8 cellular contexts compared by ENCODE assay signal in the genomic region with DNA sequence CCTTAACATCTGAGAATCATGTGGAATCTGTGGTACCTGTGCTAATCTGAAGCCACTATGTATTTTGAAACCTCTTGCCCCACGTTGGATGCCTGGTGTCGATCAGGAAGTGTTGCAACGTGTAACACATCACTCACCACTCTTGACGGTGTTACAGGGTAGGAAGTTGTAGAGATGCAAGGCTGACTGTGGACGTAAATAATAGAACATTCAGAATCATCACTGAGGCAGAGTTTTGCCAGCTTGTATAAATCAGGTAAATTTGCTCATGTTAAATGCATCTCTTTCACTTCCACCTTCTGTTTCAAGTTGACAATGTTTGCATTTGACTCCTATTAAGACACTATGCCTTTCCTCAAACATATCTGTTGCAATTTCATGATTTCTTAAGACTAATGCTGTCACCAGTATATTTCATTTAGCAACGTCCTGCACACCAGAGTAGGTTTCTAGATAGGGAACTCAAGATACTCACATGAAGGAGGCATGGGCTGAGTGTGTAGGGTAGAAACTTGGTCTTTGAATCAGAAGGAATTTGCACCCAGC. TPM values are rescaled to one million over a fixed set of nuclear protein-coding genes. Genes with fewer than 3 reads are reported as not detected.
DNase-seq lines count a peak whose midpoint lies in the region; ATAC-seq, FAIRE-seq and TF ChIP-seq lines count a peak whose summit lies in the region.

No MANE protein-coding gene starts in this region.

- H2AFZ ChIP-seq in GM23248 (no peak overlapping the region), IMR-90 (replicated peaks; ENCODE audit: low read length, poor library complexity) (no peak overlapping the region)

- peak overlapping the region; percentile 83 for H3K14ac ChIP-seq in IMR-90 (replicated peaks; ENCODE audit: low read depth, low read length)

- peak overlapping the region; percentile 2; the same call in 1 of the 2 replicates for H3K27ac ChIP-seq in GM23248
- H3K27ac ChIP-seq in IMR-90 (ENCODE audit: insufficient read depth, low read length), result no peak overlapping the region
- no peak overlapping the region for H3K27ac ChIP-seq in sigmoid colon

- H3K4me2 ChIP-seq in GM23248 (ENCODE audit: unreplicated experiment) (peak overlapping the region; percentile 12), IMR-90 (ENCODE audit: low read depth, low read length) (peak overlapping the region; percentile 47)

- no peak overlapping the region for H2AK9ac ChIP-seq in IMR-90 (replicated peaks; ENCODE audit: low read depth, low read length, poor library complexity)

- H3F3A ChIP-seq in GM23248 (ENCODE audit: insufficient read depth), result peaks cover 69% of the 10 kb centered on the region

- H4K20me1 ChIP-seq in GM23248 (ENCODE audit: insufficient read depth) (0 out of 2 replicates have a peak, but pooled peaks cover 3% of the 10 kb centered on the region), IMR-90 (ENCODE audit: insufficient read depth, low read length) (peaks cover 82% of the 10 kb centered on the region)

- H3K23ac ChIP-seq in IMR-90 (ENCODE audit: low read depth, low read length), result no peak overlapping the region

- H3K36me3 ChIP-seq in GM23248 (ENCODE audit: low read depth), result 0 out of 2 replicates have a peak, but pooled peaks cover 2% of the 10 kb centered on the region
- peaks cover 16% of the 10 kb centered on the region for H3K36me3 ChIP-seq in IMR-90 (ENCODE audit: control insufficient read depth, insufficient read depth, low read length)
- no peaks in the 10 kb centered on the region for H3K36me3 ChIP-seq in sigmoid colon

- H3K4me3 ChIP-seq in GM23248 (no peak overlapping the region), IMR-90 (ENCODE audit: insufficient read depth, low read depth, low read length) (no peak overlapping the region), fibroblast of the aortic adventitia (ENCODE audit: low read depth, low read length) (no peak overlapping the region), sigmoid colon (no peak overlapping the region)

- peaks cover 36 to 81% of the 10 kb centered on the region in 2 experiments for H3K79me1 ChIP-seq in IMR-90 (ENCODE audit: low read depth in 1 of 2, low read length in 2 of 2)

- no peak for TF ChIP-seq EP300 in sigmoid colon (IDR thresholded peaks at IDR 0.05)

- H4K5ac ChIP-seq in IMR-90 (ENCODE audit: low read depth, low read length), result no peak overlapping the region

- CTCF ChIA-PET in IMR-90 (lab: Yijun Ruan, JAX), result no interaction called here

- 13 to 15% methylated on average over 6 of the region's 6 CpGs for WGBS in GM23248 (ENCODE audit: low coverage in 1 of 2, low lambda C conversion rate in 2 of 2, missing lambda C conversion rate in 2 of 2), 2 experiments
- no CpG with 5 or more reads among the region's 6 CpGs for WGBS in IMR-90 (ENCODE audit: extremely low coverage in 2 of 2, insufficient read length in 1 of 2), 2 experiments
- 54 to 81% methylated on average over 6 of the region's 6 CpGs for WGBS in sigmoid colon, 2 donors

- H2AK5ac ChIP-seq in IMR-90 (ENCODE audit: low read depth, low read length), result peak overlapping the region; percentile 41; the same call in 1 of the 2 replicates

- no peaks in the 10 kb centered on the region for H3K9me3 ChIP-seq in GM23248 (ENCODE audit: low read depth)
- H3K9me3 ChIP-seq in IMR-90 (ENCODE audit: control insufficient read depth, insufficient read depth, low read length), result no peaks in the 10 kb centered on the region
- peaks cover 0 to 2% (median 0%) of the 10 kb centered on the region in 4 donors for H3K9me3 ChIP-seq in sigmoid colon

- no peaks in the 10 kb centered on the region for H3K27me3 ChIP-seq in GM23248 (replicated peaks; ENCODE audit: insufficient read depth)
- H3K27me3 ChIP-seq in IMR-90 (ENCODE audit: control insufficient read depth, insufficient read depth, low read length), result no peaks in the 10 kb centered on the region
- no peaks in the 10 kb centered on the region for H3K27me3 ChIP-seq in sigmoid colon

- FAIRE-seq in GM12892 (lab: Jason Lieb, UNC), result peak; percentile 57

- H3K9me1 ChIP-seq in IMR-90 (ENCODE audit: insufficient read depth, low read length), result peaks cover 25% of the 10 kb centered on the region

- peak overlapping the region; percentile 84; the same call in 1 of the 2 replicates for H3K18ac ChIP-seq in IMR-90 (ENCODE audit: low read depth, low read length)

- TF ChIP-seq POLR2A in GM12892 (IDR thresholded peaks at IDR 0.05; ENCODE audit: low read depth, low read length) (no peak), IMR-90 (IDR thresholded peaks at IDR 0.05; ENCODE audit: low read depth, low read length) (no peak), sigmoid colon (IDR thresholded peaks at IDR 0.05) (no peak)

- peak overlapping the region; percentile 27; the same call in 1 of the 2 replicates for H3K4ac ChIP-seq in IMR-90 (ENCODE audit: low read depth, low read length)

- in situ Hi-C loops in GM23248 (cut with MboI) (no loop called here), IMR-90 (cut with MboI; ENCODE audit: low sequenced_read_pairs) (no loop called here)

- H3K56ac ChIP-seq in IMR-90 (ENCODE audit: extremely low read depth, insufficient read depth, low read length), result no peak overlapping the region

- no peak overlapping the region for H2BK120ac ChIP-seq in IMR-90 (ENCODE audit: low read depth, low read length)

- no peaks in the 10 kb centered on the region for H3K9me2 ChIP-seq in GM23248 (ENCODE audit: insufficient read depth)

- H2BK5ac ChIP-seq in IMR-90 (ENCODE audit: low read depth, low read length, poor library complexity, severe bottlenecking), result peak overlapping the region; percentile 41

- no peak for TF ChIP-seq RAD21 in IMR-90 (IDR thresholded peaks at IDR 0.05; ENCODE audit: low read length)

- peak overlapping the region; percentile 76; the same call in 1 of the 3 replicates for H2BK15ac ChIP-seq in IMR-90 (ENCODE audit: low read depth, low read length)

- dilution Hi-C loops in IMR-90 (cut with HindIII; ENCODE audit: low sequenced_read_pairs, unreplicated experiment), result no loop called here

- POLR2A ChIA-PET in IMR-90 (lab: Charles Lee; ENCODE audit: unreplicated experiment), result no interaction called here

- H3K4me1 ChIP-seq in GM23248 (ENCODE audit: insufficient read depth) (peaks cover 63% of the 10 kb centered on the region), IMR-90 (ENCODE audit: control insufficient read depth, insufficient read depth, low read length) (peaks cover 34% of the 10 kb centered on the region), sigmoid colon (no peaks in the 10 kb centered on the region)

- 0 out of 2 replicates have a peak overlapping the region, but pooled peaks have one; percentile 28 for H2BK20ac ChIP-seq in IMR-90 (ENCODE audit: low read depth, low read length)

- H3K9ac ChIP-seq in GM23248 (no peak overlapping the region), IMR-90 (ENCODE audit: low read depth, low read length) (no peak overlapping the region)

- TF ChIP-seq CTCF in IMR-90 (conservative IDR thresholded peaks at IDR 0.05; ENCODE audit: low read depth, low read length) (no peak), fibroblast of the aortic adventitia (IDR thresholded peaks at IDR 0.05; ENCODE audit: insufficient read depth, low read length) (no peak), sigmoid colon (IDR thresholded peaks at IDR 0.05) (no peak)

- H4K91ac ChIP-seq in IMR-90 (ENCODE audit: insufficient read depth, low read depth, low read length), result no peak overlapping the region

- H3K79me2 ChIP-seq in GM23248 (ENCODE audit: insufficient read depth), result peaks cover 100% of the 10 kb centered on the region

- intact Hi-C loops in IMR-90 (cut with micrococcal nuclease) (loop anchor here (10.0 kb wide), 1 partner anchor 859 kb away; no protein-coding TSS in a partner anchor), sigmoid colon (cut with DNase I) (no loop called here)

- no TSS peak for BruUV-seq in IMR-90 (replicated peaks; lab: Mats Ljungman, UMichigan)

- H4K8ac ChIP-seq in IMR-90 (ENCODE audit: low read depth in 2 of 2, low read length in 2 of 2), result peak overlapping the region in 1 of 2 experiments; percentile 48; a peak in 1 of 4 replicates

- DNase-seq in GM12892 (ENCODE audit: insufficient read length) (no peak), GM23248 (peak; percentile 44), IMR-90 (no peak), fibroblast of the aortic adventitia (ENCODE audit: low read depth) (peak; percentile 25), sigmoid colon (no peak), midbrain (lab: John Stamatoyannopoulos, UW) (no peak), Ammon's horn (ENCODE audit: low spot score) (no peak)
- no peak for DNase-seq in activated CD4-positive, CD25-positive, alpha-beta regulatory T cell (lab: John Stamatoyannopoulos, UW)

- ATAC-seq in IMR-90 (ENCODE audit: low read depth), result no peak; the same call in 1 of the 2 replicates

TF ChIP-seq in IMR-90, 13 proteins besides CTCF, POLR2A, EP300 and RAD21:
- TF ChIP-seq SMC3 (IDR thresholded peaks at IDR 0.05; ENCODE audit: low read depth, low read length) (no peak), CEBPB (IDR thresholded peaks at IDR 0.05; ENCODE audit: low read depth, low read length) (peak; percentile 22; the same call in 1 of the 2 replicates)
TF ChIP-seq in IMR-90: peak in this region for 1.

RNA-seq across cellular contexts. Expression of a gene that starts 38.1 kb away (rescaled TPM):
- polyA plus RNA-seq in GM12892 (2012; ENCODE audit: missing spikeins), result 106 TPM
- total RNA-seq in GM23248 (2014; rRNA removed; shearing (Covaris generic)), result 121 and 124 TPM in 2 replicates
- 58.4 and 60.4 TPM in 2 replicates for polyA plus RNA-seq in GM23248 (2016; fragmentation: Nextera tagmentation; extraction: Ambion mirVana)
- total RNA-seq in IMR-90 (2012; rRNA removed), result 39.6 and 70.5 TPM in 2 replicates
- polyA plus RNA-seq in IMR-90 (2012; rRNA removed), result 103 and 121 TPM in 2 replicates
- polyA plus RNA-seq in IMR-90 (2012; cell fraction: cytosol; rRNA removed), result 112 and 166 TPM in 2 replicates
- polyA plus RNA-seq in IMR-90 (2012; cell fraction: nucleus; rRNA removed; ENCODE audit: low replicate concordance), result 48.2 and 69.4 TPM in 2 replicates
- total RNA-seq in fibroblast of the aortic adventitia (ENCODE audit: low replicate concordance), result 18.5 and 50.7 TPM in 2 replicates
- total RNA-seq in sigmoid colon, result 10 to 100 TPM in 2 of 4 donors, 1 to 10 TPM in 2; 8.6 to 12.2 (median 10.2) TPM
- 10 to 100 TPM in 2 of 3 donors, 1 to 10 TPM in 1; 7.4 to 18.6 (median 15.6) TPM for polyA plus RNA-seq in sigmoid colon

Comparison
In these comparisons a context has a peak if more than half of its experiments do, and no peak if none do; other contexts are left out.
1. DNase-seq: peak in GM23248 (single experiment) and fibroblast of the aortic adventitia (single experiment); none in GM12892 (single experiment), IMR-90 (single experiment), sigmoid colon (single experiment), activated CD4-positive, CD25-positive, alpha-beta regulatory T cell (0 of 4), midbrain (single experiment) and Ammon's horn (single experiment).